Comparison of ENCODE assay signal across 15 cellular contexts in the genomic region with DNA sequence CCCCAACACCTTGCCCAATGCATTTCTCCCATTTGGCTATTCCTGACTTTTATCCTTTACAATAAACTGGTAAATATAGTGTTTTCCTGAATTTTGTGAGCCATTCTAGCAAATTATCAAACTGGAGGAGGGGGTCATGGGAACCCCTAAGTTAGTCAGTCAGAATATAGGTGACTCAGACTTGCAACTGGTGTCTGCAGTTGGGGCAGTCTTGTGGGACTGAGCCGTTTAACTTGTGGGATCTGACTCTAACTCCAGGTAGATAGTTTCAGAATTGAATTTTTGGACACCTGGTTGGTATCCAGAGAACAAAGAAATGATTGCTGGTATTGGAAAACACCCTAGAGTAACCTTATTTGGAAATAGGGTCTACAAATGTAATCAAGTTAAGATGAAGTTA.
"Had no signal": no experiment of that assay in that cellular context is flagged by ENCODE, and none has a peak within 500 bp of the region (broad histone marks: within the 10 kb centered on the region; RNA-seq: fewer than 3 reads in every experiment).

No MANE protein-coding gene starts in this region.

- H3K27ac Mint-ChIP-seq: type B pancreatic cell had no signal

- H3K4me3 ChIP-seq: coronary artery, right atrium auricular region, sigmoid colon, skin epidermis had no signal

- ATAC-seq: naive thymus-derived CD8-positive, alpha-beta T cell had no signal

- H3K4me1 Mint-ChIP-seq: naive thymus-derived CD8-positive, alpha-beta T cell had no signal

- H3K4me3 Mint-ChIP-seq: naive thymus-derived CD8-positive, alpha-beta T cell; type B pancreatic cell had no signal

- H3K27me3 Mint-ChIP-seq: naive thymus-derived CD8-positive, alpha-beta T cell; type B pancreatic cell had no signal

- H3K27ac ChIP-seq: coronary artery, neutrophil, right atrium auricular region, sigmoid colon, skin epidermis had no signal

- H3K27me3 ChIP-seq: neutrophil, right atrium auricular region, sigmoid colon had no signal

- DNase-seq: effector CD4-positive, alpha-beta T cell; foreskin melanocyte; head of caudate nucleus; hypothalamus; mesendoderm; naive thymus-derived CD8-positive, alpha-beta T cell; sigmoid colon; stimulated activated CD4-positive, alpha-beta T cell treated with anti-CD3 and anti-CD28 coated beads, Interleukin-2, amount 100 ng/mL, for 24 hours; stimulated activated CD4-positive, alpha-beta T cell treated with anti-CD3 and anti-CD28 coated beads, Interleukin-4, amount 100 ng/mL, for 4 hours; stimulated activated naive CD4-positive, alpha-beta T cell treated with Interleukin-2 at 50 U/mL for 16 hours had no signal
